8 cellular contexts compared by ENCODE assay signal in genomic region chr19:36418287-36419001, GRCh38. TPM values are rescaled to one million over a fixed set of nuclear protein-coding genes. Genes with fewer than 3 reads are reported as not detected.
DNase-seq lines count a peak whose midpoint lies in the region; ATAC-seq and TF ChIP-seq lines count a peak whose summit lies in the region.

Gene ZFP82 (minus strand): TSS chr19:36418644. CDS start chr19:36409789, 8,855 bp downstream.

- no peak for TF ChIP-seq POLR2A in lower leg skin (IDR thresholded peaks at IDR 0.05)

- peak; percentile 81 for ATAC-seq in HG02973 (IDR thresholded peaks at IDR 0.05; ENCODE audit: unreplicated experiment)

- intact Hi-C loops in lower leg skin (cut with DNase I; ENCODE audit: low total_unique reads): no loop called here

- WGBS in lower leg skin, 2 donors: 1 to 2% methylated on average over 29 to 38 of the region's 70 CpGs

- TF ChIP-seq CTCF in GM12875 (IDR thresholded peaks at IDR 0.05; ENCODE audit: borderline replicate concordance, insufficient read depth, low read depth, low read length) (no peak), lower leg skin (IDR thresholded peaks at IDR 0.05) (no peak)

- H3K4me3 ChIP-seq in GM12875 (ENCODE audit: low read depth, low read length): peak within 1 kb of the TSS; percentile 81
- H3K4me3 ChIP-seq in lower leg skin (ENCODE audit: low read depth, poor library complexity, severe bottlenecking): peak within 1 kb of the TSS; percentile 51

- DNase-seq in NCI-H345 treated with DMSO at 0.1 percent for 48 hours (lab: John Stamatoyannopoulos, UW; ENCODE audit: unreplicated experiment) (peak; percentile 82), dermis microvascular lymphatic vessel endothelial cell (ENCODE audit: low read depth in 2 of 2) (peak; percentile 67 to 87), lower leg skin (ENCODE audit: low spot score in 2 of 2) (peak; percentile 22 to 92), DMS153 treated with DMSO at 0.1 percent for 48 hours (lab: John Stamatoyannopoulos, UW; ENCODE audit: unreplicated experiment) (no peak)
- DNase-seq in activated CD4-positive, alpha-beta T cell treated with anti-CD3 and anti-CD28 coated beads, Interleukin-2, amount 50 U/mL, for 24 hours (ENCODE audit: low read depth in 1 of 2, low spot score in 1 of 2): peak; percentile 63 to 71
- peak; percentile 79 for DNase-seq in stimulated activated CD4-positive, alpha-beta T cell treated with anti-CD3 and anti-CD28 coated beads, Interleukin-4, amount 100 ng/mL, for 24 hours

RNA-seq across cellular contexts. Expression of gene ZFP82, which starts in this region (rescaled TPM):
- total RNA-seq in dermis microvascular lymphatic vessel endothelial cell: 3.2 and 4.0 TPM in 2 replicates
- total RNA-seq in lower leg skin: 1 to 10 TPM; 1.1 to 4.1 (median 1.5) TPM
